In genomic region chr11:58639103-58639502, GRCh38 we compare ENCODE assay signal across 3 cellular contexts.
A peak's percentile ranks its signal among the peaks of the same experiment; 100 is the strongest.
TF ChIP-seq lines count a peak whose summit lies in the region.

No MANE protein-coding gene starts in this region.

TF ChIP-seq in HCT116, 20 proteins besides CTCF, POLR2A, EP300 and RAD21:
- TF ChIP-seq EGR1 (IDR thresholded peaks at IDR 0.05; ENCODE audit: low read depth) (no peak), SP1 (IDR thresholded peaks at IDR 0.05; ENCODE audit: low read depth) (no peak), REST (IDR thresholded peaks at IDR 0.05; ENCODE audit: low read depth) (0 out of 2 replicates have a peak, but pooled peaks have one; percentile 7)

TF ChIP-seq in Ishikawa, 13 proteins besides CTCF, POLR2A, EP300 and RAD21:
- TF ChIP-seq YY1 (IDR thresholded peaks at IDR 0.05; ENCODE audit: low read depth) (no peak), REST (IDR thresholded peaks at IDR 0.05; ENCODE audit: low read depth) (peak; percentile 67)

TF ChIP-seq in K562, 482 proteins besides CTCF, POLR2A, EP300 and RAD21:
- no peak for TF ChIP-seq EP400 (IDR thresholded peaks at IDR 0.05)
